ENCODE assay signal across 11 cellular contexts in the genomic region with DNA sequence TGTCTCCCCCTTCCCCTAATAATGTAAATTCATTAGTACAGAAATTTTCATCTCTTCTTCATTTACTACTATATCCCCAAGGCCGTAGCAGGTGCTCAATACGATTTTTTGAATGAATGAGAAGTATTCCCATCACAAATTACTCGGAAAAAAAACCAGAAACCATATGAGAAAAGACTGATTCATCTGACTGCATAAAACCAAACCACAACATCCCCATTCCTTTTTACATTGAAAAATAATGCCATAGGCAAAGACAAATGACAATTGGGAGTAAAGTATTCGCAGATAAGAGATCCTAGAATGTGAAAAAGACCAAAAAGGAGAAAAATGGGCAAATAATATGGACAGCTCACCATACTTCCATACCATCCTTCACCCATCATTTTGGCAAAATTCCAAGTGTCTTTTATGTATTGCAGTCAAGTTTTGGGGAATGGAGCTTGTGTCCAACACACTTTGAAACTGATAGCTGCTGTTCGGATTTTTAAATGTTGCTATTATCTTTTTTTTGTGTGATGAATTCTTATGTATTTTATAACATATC. TPM values are rescaled to one million over a fixed set of nuclear protein-coding genes. Genes with fewer than 3 reads are reported as not detected.
A peak's percentile ranks its signal among the peaks of the same experiment; 100 is the strongest.
DNase-seq lines count a peak whose midpoint lies in the region; ATAC-seq and TF ChIP-seq lines count a peak whose summit lies in the region.
"Had no signal": no experiment of that assay in that cellular context is flagged by ENCODE, and none has a peak within 500 bp of the region (broad histone marks: within the 10 kb centered on the region; RNA-seq: fewer than 3 reads in every experiment).

No MANE protein-coding gene starts in this region.

- no peak overlapping the region for H3K9ac ChIP-seq in MM.1S (ENCODE audit: low read length)
- no peak overlapping the region for H3K9ac ChIP-seq in neural progenitor cell

- H3K9me2 ChIP-seq in MM.1S (replicated peaks; ENCODE audit: insufficient read depth, low read length) = no peaks in the 10 kb centered on the region

- H3K27me3 ChIP-seq in MM.1S (replicated peaks; ENCODE audit: insufficient read depth, low read length) = no peaks in the 10 kb centered on the region
- no peaks in the 10 kb centered on the region for H3K27me3 ChIP-seq in neural progenitor cell
- H3K27me3 ChIP-seq in suprapubic skin = no peaks in the 10 kb centered on the region
- H3K27me3 ChIP-seq: adrenal gland had no signal

- H2AFZ ChIP-seq in MM.1S (ENCODE audit: low read length) = no peak overlapping the region
- H2AFZ ChIP-seq in neural progenitor cell (replicated peaks) = no peak overlapping the region

- no peak overlapping the region for H3K4me3 ChIP-seq in MM.1S (ENCODE audit: low read length)
- H3K4me3 ChIP-seq in neural progenitor cell = peak overlapping the region; percentile 85
- no peak overlapping the region for H3K4me3 ChIP-seq in suprapubic skin

- H3K27ac Mint-ChIP-seq in activated T-cell treated with anti-CD3 and anti-CD28 coated beads, Interleukin-2, amount 50 U/mL, for 24 hours = peak overlapping the region; percentile 96
- peak overlapping the region; percentile 30 for H3K27ac Mint-ChIP-seq in activated naive CD8-positive, alpha-beta T cell treated with anti-CD3 and anti-CD28 coated beads for 36 hours
- no peak overlapping the region for H3K27ac Mint-ChIP-seq in neural progenitor cell

- peaks cover 24% of the 10 kb centered on the region for H3K4me1 Mint-ChIP-seq in activated T-cell treated with anti-CD3 and anti-CD28 coated beads, Interleukin-2, amount 50 U/mL, for 24 hours (ENCODE audit: low read depth)
- H3K4me1 Mint-ChIP-seq in activated naive CD8-positive, alpha-beta T cell treated with anti-CD3 and anti-CD28 coated beads for 36 hours = peaks cover 12% of the 10 kb centered on the region
- H3K4me1 Mint-ChIP-seq in neural progenitor cell = peaks cover 12% of the 10 kb centered on the region

- H3K27ac ChIP-seq in MM.1S (ENCODE audit: low read length) (no peak overlapping the region), neural progenitor cell (no peak overlapping the region), suprapubic skin (no peak overlapping the region)

- H4K20me1 ChIP-seq in MM.1S (ENCODE audit: insufficient read depth, low read length) = no peaks in the 10 kb centered on the region
- H4K20me1 ChIP-seq in neural progenitor cell (ENCODE audit: low read depth) = no peaks in the 10 kb centered on the region

- ATAC-seq in GM21825 (IDR thresholded peaks at IDR 0.05; ENCODE audit: unreplicated experiment) = no peak

- no peak overlapping the region for H3K4me3 Mint-ChIP-seq in activated T-cell treated with anti-CD3 and anti-CD28 coated beads, Interleukin-2, amount 50 U/mL, for 24 hours
- peak overlapping the region; percentile 86 for H3K4me3 Mint-ChIP-seq in activated naive CD8-positive, alpha-beta T cell treated with anti-CD3 and anti-CD28 coated beads for 36 hours
- H3K4me3 Mint-ChIP-seq in neural progenitor cell = peak overlapping the region; percentile 39

- no peak for TF ChIP-seq CTCF in MM.1S (IDR thresholded peaks at IDR 0.05; ENCODE audit: low read length)
- TF ChIP-seq CTCF in neural progenitor cell (IDR thresholded peaks at IDR 0.05) = no peak
- no peak for TF ChIP-seq CTCF in suprapubic skin (IDR thresholded peaks at IDR 0.05)

- H3K9me3 ChIP-seq in MM.1S (replicated peaks; ENCODE audit: insufficient read depth, low read length) = no peaks in the 10 kb centered on the region
- H3K9me3 ChIP-seq in neural progenitor cell (ENCODE audit: low read depth) = no peaks in the 10 kb centered on the region
- no peaks in the 10 kb centered on the region for H3K9me3 ChIP-seq in suprapubic skin
- H3K9me3 ChIP-seq: adrenal gland had no signal

- no peaks in the 10 kb centered on the region for H3K36me3 ChIP-seq in MM.1S (replicated peaks; ENCODE audit: insufficient read depth, low read length)
- no peaks in the 10 kb centered on the region for H3K36me3 ChIP-seq in neural progenitor cell
- peaks cover 12% of the 10 kb centered on the region for H3K36me3 ChIP-seq in suprapubic skin
- H3K36me3 ChIP-seq: adrenal gland had no signal

- no peak for TF ChIP-seq POLR2A in suprapubic skin (IDR thresholded peaks at IDR 0.05)

- no peaks in the 10 kb centered on the region for H3K9me3 Mint-ChIP-seq in activated T-cell treated with anti-CD3 and anti-CD28 coated beads, Interleukin-2, amount 50 U/mL, for 24 hours
- peaks cover 5% of the 10 kb centered on the region for H3K9me3 Mint-ChIP-seq in activated naive CD8-positive, alpha-beta T cell treated with anti-CD3 and anti-CD28 coated beads for 36 hours
- no peaks in the 10 kb centered on the region for H3K9me3 Mint-ChIP-seq in neural progenitor cell

- H3K4me2 ChIP-seq in MM.1S (ENCODE audit: low read depth, low read length) (peak overlapping the region; percentile 88; the same call in 1 of the 2 replicates), neural progenitor cell (peak overlapping the region; percentile 99)

- H3K27me3 Mint-ChIP-seq in activated T-cell treated with anti-CD3 and anti-CD28 coated beads, Interleukin-2, amount 50 U/mL, for 24 hours = no peaks in the 10 kb centered on the region
- H3K27me3 Mint-ChIP-seq in activated naive CD8-positive, alpha-beta T cell treated with anti-CD3 and anti-CD28 coated beads for 36 hours = no peaks in the 10 kb centered on the region
- peaks cover 2% of the 10 kb centered on the region for H3K27me3 Mint-ChIP-seq in neural progenitor cell (ENCODE audit: insufficient read depth, low read depth)

- TF ChIP-seq EP300 in suprapubic skin (IDR thresholded peaks at IDR 0.05) = no peak

- no peak for DNase-seq in activated T-cell treated with anti-CD3 and anti-CD28 coated beads, Interleukin-2, amount 50 U/mL, for 24 hours
- DNase-seq in activated T-cell treated with anti-CD3 and anti-CD28 coated beads for 4 hours (no peak), MM.1S (peak; percentile 5), neural progenitor cell (ENCODE audit: low spot score) (no peak), suprapubic skin (ENCODE audit: low spot score in 2 of 2) (no peak), superior temporal gyrus (ENCODE audit: extremely low spot score) (no peak)
- DNase-seq in activated naive CD8-positive, alpha-beta T cell treated with anti-CD3 and anti-CD28 coated beads for 36 hours = no peak
- DNase-seq: adrenal gland; effector memory CD4-positive, alpha-beta T cell; NK-92 treated with Interleukin-12 subunit alpha and Interleukin-12 subunit beta, amount 100 ng/mL, for 24 hours had no signal

- H3K4me1 ChIP-seq in MM.1S (ENCODE audit: low read length) (peaks cover 10% of the 10 kb centered on the region; the same call in 1 of the 2 replicates), neural progenitor cell (peaks cover 7% of the 10 kb centered on the region), suprapubic skin (peaks cover 17% of the 10 kb centered on the region)

- H3K79me2 ChIP-seq in MM.1S (ENCODE audit: low read length) = peaks cover 35% of the 10 kb centered on the region
- H3K79me2 ChIP-seq in neural progenitor cell (ENCODE audit: low read depth) = peaks cover 36% of the 10 kb centered on the region

- H3K36me3 Mint-ChIP-seq in activated T-cell treated with anti-CD3 and anti-CD28 coated beads, Interleukin-2, amount 50 U/mL, for 24 hours (ENCODE audit: low read depth) = peaks cover 25% of the 10 kb centered on the region
- peaks cover 20% of the 10 kb centered on the region for H3K36me3 Mint-ChIP-seq in activated naive CD8-positive, alpha-beta T cell treated with anti-CD3 and anti-CD28 coated beads for 36 hours
- H3K36me3 Mint-ChIP-seq in neural progenitor cell = peaks cover 2% of the 10 kb centered on the region

- 82% methylated on average over 5 of the region's 5 CpGs for WGBS in suprapubic skin

- H3F3A ChIP-seq in MM.1S (ENCODE audit: insufficient read depth, low read length) = 0 out of 2 replicates have a peak, but pooled peaks cover 3% of the 10 kb centered on the region
- H3F3A ChIP-seq in neural progenitor cell (ENCODE audit: low read depth) = peaks cover 9% of the 10 kb centered on the region

RNA-seq across cellular contexts. Expression of a gene that starts 1.5 kb away (rescaled TPM):
- 10 to 100 TPM; 23.7 to 26.8 TPM for total RNA-seq in activated naive CD8-positive, alpha-beta T cell treated with anti-CD3 and anti-CD28 coated beads for 36 hours
- total RNA-seq in neural progenitor cell (ENCODE audit: low replicate concordance) (14.2 and 20.3 TPM in 2 replicates), suprapubic skin (10 to 100 TPM; 10.1 to 65.9 (median 35.2) TPM)

RNA-seq across cellular contexts. Expression of a gene that starts 22.1 kb away (rescaled TPM):
- 1 to 10 TPM; 7.6 to 7.7 TPM for total RNA-seq in activated naive CD8-positive, alpha-beta T cell treated with anti-CD3 and anti-CD28 coated beads for 36 hours
- total RNA-seq in neural progenitor cell (ENCODE audit: low replicate concordance) (16.0 and 21.7 TPM in 2 replicates), suprapubic skin (10 to 100 TPM; 10.3 to 38.5 (median 14.3) TPM)
